In the genomic region with DNA sequence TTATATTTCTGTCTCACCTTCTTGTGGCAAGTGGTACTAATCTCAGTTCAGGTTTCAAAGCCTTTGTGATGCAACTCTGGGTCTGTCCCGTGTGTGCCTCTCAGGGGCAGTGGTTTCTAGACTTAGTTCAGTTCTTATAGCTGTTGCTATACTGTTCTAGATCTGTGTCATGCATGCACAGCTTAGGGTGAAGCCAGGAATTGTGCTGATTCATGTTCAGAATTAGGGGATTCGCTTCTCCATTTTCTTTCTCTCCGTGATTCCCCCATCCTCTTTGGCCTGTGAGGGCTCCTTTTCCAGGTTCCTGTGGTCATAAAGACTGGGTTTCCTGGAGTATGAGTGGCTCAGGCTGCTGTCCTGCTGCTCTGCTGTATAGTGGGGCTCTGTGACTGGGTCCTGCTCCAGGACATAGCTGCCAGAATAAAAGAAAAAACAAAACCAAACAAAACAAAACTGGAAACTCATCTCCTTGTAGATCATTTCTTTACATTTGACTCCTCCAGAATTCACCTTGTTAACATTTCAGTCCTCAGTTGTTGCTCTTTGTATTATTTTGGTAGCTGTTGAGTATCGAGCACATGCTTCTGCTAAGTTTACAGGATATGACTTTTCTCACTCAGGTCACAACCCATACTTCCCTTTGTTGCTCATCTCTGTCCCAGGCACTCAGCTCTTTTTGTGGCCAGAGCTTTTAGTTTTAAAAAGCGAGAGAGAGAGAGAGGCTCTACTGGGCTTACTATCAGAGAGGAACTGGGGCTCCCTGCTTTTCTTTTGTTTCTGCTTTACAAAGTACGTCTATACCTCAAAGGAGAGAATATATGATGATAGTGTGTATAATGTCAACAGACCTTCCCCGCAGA, we compare ENCODE assay signal across 1 cellular context.
A peak's percentile ranks its signal among the peaks of the same experiment; 100 is the strongest.
TF ChIP-seq lines count a peak whose summit lies in the region.

No MANE protein-coding gene starts in this region.

TF ChIP-seq in GM12878, 131 proteins besides CTCF, POLR2A, EP300 and RAD21 (continued from another document and continues in another):
- TF ChIP-seq, protein P1, sequence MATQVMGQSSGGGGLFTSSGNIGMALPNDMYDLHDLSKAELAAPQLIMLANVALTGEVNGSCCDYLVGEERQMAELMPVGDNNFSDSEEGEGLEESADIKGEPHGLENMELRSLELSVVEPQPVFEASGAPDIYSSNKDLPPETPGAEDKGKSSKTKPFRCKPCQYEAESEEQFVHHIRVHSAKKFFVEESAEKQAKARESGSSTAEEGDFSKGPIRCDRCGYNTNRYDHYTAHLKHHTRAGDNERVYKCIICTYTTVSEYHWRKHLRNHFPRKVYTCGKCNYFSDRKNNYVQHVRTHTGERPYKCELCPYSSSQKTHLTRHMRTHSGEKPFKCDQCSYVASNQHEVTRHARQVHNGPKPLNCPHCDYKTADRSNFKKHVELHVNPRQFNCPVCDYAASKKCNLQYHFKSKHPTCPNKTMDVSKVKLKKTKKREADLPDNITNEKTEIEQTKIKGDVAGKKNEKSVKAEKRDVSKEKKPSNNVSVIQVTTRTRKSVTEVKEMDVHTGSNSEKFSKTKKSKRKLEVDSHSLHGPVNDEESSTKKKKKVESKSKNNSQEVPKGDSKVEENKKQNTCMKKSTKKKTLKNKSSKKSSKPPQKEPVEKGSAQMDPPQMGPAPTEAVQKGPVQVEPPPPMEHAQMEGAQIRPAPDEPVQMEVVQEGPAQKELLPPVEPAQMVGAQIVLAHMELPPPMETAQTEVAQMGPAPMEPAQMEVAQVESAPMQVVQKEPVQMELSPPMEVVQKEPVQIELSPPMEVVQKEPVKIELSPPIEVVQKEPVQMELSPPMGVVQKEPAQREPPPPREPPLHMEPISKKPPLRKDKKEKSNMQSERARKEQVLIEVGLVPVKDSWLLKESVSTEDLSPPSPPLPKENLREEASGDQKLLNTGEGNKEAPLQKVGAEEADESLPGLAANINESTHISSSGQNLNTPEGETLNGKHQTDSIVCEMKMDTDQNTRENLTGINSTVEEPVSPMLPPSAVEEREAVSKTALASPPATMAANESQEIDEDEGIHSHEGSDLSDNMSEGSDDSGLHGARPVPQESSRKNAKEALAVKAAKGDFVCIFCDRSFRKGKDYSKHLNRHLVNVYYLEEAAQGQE (IDR thresholded peaks at IDR 0.05; ENCODE audit: low read depth, low read length): no peak
- TF ChIP-seq ASH2L (IDR thresholded peaks at IDR 0.05; ENCODE audit: borderline replicate concordance, low read depth) (no peak; the same call in 1 of the 2 replicates), ZBED1 (IDR thresholded peaks at IDR 0.05; ENCODE audit: borderline replicate concordance) (peak; percentile 79; the same call in 1 of the 2 replicates), EZH2 (IDR thresholded peaks at IDR 0.05; ENCODE audit: borderline replicate concordance, control insufficient read depth, low read depth, low read length) (no peak), NFXL1 (IDR thresholded peaks at IDR 0.05; ENCODE audit: borderline replicate concordance) (no peak), CBX3 (IDR thresholded peaks at IDR 0.05; ENCODE audit: borderline replicate concordance, low read depth) (no peak), BMI1 (IDR thresholded peaks at IDR 0.05; ENCODE audit: borderline replicate concordance) (no peak; the same call in 1 of the 2 replicates), TBL1XR1 (IDR thresholded peaks at IDR 0.05; ENCODE audit: low read depth, low read length) (peak; percentile 75), CBX5 (IDR thresholded peaks at IDR 0.05; ENCODE audit: low read depth) (peak; percentile 30), GABPA (IDR thresholded peaks at IDR 0.05; ENCODE audit: low read depth) (peak; percentile 61), SREBF1 (IDR thresholded peaks at IDR 0.05; ENCODE audit: low read length) (no peak), RCOR1 (conservative IDR thresholded peaks at IDR 0.05; ENCODE audit: low read depth, low read length) (0 out of 2 replicates have a peak, but pooled peaks have one; percentile 58), MEF2B (IDR thresholded peaks at IDR 0.05; ENCODE audit: partially characterized antibody, poor library complexity, severe bottlenecking) (peak; percentile 76), ETV6 (conservative IDR thresholded peaks at IDR 0.05 in 1 of 2, IDR thresholded peaks at IDR 0.05 in 1 of 2; ENCODE audit: borderline replicate concordance in 1 of 2, low read depth in 1 of 2) (peak in 1 of 2 experiments; percentile 70; a peak in 2 of 4 replicates), RELA (IDR thresholded peaks at IDR 0.05; ENCODE audit: borderline replicate concordance, partially characterized antibody) (no peak), MTA2 (IDR thresholded peaks at IDR 0.05; ENCODE audit: low read depth) (peak; percentile 72), ZZZ3 (IDR thresholded peaks at IDR 0.05; ENCODE audit: control insufficient read depth, insufficient read length, low read depth) (no peak), SUZ12 (IDR thresholded peaks at IDR 0.05; ENCODE audit: unreplicated experiment) (no peak), ZSCAN29 (IDR thresholded peaks at IDR 0.05) (no peak), POLR2AphosphoS5 (IDR thresholded peaks at IDR 0.05; ENCODE audit: low read length) (peak; percentile 77), JUNB (IDR thresholded peaks at IDR 0.05) (peak; percentile 76), KAT2A (conservative IDR thresholded peaks at IDR 0.05; ENCODE audit: control insufficient read depth, low read depth, low read length) (no peak), FOXK2 (IDR thresholded peaks at IDR 0.05) (peak; percentile 30; the same call in 1 of the 2 replicates), IKZF1 (conservative IDR thresholded peaks at IDR 0.05) (peak; percentile 83), TCF3 (IDR thresholded peaks at IDR 0.05; ENCODE audit: borderline replicate concordance, insufficient read depth, low read depth, low read length) (peak; percentile 55; the same call in 1 of the 2 replicates)
- TF ChIP-seq, protein P2, sequence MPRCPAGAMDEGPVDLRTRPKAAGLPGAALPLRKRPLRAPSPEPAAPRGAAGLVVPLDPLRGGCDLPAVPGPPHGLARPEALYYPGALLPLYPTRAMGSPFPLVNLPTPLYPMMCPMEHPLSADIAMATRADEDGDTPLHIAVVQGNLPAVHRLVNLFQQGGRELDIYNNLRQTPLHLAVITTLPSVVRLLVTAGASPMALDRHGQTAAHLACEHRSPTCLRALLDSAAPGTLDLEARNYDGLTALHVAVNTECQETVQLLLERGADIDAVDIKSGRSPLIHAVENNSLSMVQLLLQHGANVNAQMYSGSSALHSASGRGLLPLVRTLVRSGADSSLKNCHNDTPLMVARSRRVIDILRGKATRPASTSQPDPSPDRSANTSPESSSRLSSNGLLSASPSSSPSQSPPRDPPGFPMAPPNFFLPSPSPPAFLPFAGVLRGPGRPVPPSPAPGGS (IDR thresholded peaks at IDR 0.05; ENCODE audit: borderline replicate concordance, insufficient read depth, low read depth, low read length, poor library complexity, severe bottlenecking): peak; percentile 82
- TF ChIP-seq, protein P3, sequence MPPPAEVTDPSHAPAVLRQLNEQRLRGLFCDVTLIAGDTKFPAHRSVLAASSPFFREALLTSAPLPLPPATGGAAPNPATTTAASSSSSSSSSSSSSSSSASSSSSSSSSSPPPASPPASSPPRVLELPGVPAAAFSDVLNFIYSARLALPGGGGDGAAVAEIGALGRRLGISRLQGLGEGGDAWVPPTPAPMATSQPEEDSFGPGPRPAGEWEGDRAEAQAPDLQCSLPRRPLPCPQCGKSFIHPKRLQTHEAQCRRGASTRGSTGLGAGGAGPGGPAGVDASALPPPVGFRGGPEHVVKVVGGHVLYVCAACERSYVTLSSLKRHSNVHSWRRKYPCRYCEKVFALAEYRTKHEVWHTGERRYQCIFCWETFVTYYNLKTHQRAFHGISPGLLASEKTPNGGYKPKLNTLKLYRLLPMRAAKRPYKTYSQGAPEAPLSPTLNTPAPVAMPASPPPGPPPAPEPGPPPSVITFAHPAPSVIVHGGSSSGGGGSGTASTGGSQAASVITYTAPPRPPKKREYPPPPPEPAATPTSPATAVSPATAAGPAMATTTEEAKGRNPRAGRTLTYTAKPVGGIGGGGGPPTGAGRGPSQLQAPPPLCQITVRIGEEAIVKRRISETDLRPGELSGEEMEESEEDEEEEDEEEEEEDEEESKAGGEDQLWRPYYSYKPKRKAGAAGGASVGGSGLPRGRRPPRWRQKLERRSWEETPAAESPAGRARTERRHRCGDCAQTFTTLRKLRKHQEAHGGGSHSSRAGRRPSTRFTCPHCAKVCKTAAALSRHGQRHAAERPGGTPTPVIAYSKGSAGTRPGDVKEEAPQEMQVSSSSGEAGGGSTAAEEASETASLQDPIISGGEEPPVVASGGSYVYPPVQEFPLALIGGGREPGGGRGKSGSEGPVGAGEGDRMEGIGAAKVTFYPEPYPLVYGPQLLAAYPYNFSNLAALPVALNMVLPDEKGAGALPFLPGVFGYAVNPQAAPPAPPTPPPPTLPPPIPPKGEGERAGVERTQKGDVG (CRISPR knock-in tag; IDR thresholded peaks at IDR 0.05): no peak
- TF ChIP-seq, protein P4, sequence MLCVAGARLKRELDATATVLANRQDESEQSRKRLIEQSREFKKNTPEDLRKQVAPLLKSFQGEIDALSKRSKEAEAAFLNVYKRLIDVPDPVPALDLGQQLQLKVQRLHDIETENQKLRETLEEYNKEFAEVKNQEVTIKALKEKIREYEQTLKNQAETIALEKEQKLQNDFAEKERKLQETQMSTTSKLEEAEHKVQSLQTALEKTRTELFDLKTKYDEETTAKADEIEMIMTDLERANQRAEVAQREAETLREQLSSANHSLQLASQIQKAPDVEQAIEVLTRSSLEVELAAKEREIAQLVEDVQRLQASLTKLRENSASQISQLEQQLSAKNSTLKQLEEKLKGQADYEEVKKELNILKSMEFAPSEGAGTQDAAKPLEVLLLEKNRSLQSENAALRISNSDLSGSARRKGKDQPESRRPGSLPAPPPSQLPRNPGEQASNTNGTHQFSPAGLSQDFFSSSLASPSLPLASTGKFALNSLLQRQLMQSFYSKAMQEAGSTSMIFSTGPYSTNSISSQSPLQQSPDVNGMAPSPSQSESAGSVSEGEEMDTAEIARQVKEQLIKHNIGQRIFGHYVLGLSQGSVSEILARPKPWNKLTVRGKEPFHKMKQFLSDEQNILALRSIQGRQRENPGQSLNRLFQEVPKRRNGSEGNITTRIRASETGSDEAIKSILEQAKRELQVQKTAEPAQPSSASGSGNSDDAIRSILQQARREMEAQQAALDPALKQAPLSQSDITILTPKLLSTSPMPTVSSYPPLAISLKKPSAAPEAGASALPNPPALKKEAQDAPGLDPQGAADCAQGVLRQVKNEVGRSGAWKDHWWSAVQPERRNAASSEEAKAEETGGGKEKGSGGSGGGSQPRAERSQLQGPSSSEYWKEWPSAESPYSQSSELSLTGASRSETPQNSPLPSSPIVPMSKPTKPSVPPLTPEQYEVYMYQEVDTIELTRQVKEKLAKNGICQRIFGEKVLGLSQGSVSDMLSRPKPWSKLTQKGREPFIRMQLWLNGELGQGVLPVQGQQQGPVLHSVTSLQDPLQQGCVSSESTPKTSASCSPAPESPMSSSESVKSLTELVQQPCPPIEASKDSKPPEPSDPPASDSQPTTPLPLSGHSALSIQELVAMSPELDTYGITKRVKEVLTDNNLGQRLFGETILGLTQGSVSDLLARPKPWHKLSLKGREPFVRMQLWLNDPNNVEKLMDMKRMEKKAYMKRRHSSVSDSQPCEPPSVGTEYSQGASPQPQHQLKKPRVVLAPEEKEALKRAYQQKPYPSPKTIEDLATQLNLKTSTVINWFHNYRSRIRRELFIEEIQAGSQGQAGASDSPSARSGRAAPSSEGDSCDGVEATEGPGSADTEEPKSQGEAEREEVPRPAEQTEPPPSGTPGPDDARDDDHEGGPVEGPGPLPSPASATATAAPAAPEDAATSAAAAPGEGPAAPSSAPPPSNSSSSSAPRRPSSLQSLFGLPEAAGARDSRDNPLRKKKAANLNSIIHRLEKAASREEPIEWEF (IDR thresholded peaks at IDR 0.05; ENCODE audit: insufficient replicate concordance, low read depth, low read length): no peak
- TF ChIP-seq, protein P5, sequence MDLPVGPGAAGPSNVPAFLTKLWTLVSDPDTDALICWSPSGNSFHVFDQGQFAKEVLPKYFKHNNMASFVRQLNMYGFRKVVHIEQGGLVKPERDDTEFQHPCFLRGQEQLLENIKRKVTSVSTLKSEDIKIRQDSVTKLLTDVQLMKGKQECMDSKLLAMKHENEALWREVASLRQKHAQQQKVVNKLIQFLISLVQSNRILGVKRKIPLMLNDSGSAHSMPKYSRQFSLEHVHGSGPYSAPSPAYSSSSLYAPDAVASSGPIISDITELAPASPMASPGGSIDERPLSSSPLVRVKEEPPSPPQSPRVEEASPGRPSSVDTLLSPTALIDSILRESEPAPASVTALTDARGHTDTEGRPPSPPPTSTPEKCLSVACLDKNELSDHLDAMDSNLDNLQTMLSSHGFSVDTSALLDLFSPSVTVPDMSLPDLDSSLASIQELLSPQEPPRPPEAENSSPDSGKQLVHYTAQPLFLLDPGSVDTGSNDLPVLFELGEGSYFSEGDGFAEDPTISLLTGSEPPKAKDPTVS (IDR thresholded peaks at IDR 0.05; ENCODE audit: low read depth, low read length): no peak
- TF ChIP-seq, protein P6, sequence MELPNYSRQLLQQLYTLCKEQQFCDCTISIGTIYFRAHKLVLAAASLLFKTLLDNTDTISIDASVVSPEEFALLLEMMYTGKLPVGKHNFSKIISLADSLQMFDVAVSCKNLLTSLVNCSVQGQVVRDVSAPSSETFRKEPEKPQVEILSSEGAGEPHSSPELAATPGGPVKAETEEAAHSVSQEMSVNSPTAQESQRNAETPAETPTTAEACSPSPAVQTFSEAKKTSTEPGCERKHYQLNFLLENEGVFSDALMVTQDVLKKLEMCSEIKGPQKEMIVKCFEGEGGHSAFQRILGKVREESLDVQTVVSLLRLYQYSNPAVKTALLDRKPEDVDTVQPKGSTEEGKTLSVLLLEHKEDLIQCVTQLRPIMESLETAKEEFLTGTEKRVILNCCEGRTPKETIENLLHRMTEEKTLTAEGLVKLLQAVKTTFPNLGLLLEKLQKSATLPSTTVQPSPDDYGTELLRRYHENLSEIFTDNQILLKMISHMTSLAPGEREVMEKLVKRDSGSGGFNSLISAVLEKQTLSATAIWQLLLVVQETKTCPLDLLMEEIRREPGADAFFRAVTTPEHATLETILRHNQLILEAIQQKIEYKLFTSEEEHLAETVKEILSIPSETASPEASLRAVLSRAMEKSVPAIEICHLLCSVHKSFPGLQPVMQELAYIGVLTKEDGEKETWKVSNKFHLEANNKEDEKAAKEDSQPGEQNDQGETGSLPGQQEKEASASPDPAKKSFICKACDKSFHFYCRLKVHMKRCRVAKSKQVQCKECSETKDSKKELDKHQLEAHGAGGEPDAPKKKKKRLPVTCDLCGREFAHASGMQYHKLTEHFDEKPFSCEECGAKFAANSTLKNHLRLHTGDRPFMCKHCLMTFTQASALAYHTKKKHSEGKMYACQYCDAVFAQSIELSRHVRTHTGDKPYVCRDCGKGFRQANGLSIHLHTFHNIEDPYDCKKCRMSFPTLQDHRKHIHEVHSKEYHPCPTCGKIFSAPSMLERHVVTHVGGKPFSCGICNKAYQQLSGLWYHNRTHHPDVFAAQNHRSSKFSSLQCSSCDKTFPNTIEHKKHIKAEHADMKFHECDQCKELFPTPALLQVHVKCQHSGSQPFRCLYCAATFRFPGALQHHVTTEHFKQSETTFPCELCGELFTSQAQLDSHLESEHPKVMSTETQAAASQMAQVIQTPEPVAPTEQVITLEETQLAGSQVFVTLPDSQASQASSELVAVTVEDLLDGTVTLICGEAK (IDR thresholded peaks at IDR 0.05; ENCODE audit: borderline replicate concordance): no peak
- TF ChIP-seq, protein P7, sequence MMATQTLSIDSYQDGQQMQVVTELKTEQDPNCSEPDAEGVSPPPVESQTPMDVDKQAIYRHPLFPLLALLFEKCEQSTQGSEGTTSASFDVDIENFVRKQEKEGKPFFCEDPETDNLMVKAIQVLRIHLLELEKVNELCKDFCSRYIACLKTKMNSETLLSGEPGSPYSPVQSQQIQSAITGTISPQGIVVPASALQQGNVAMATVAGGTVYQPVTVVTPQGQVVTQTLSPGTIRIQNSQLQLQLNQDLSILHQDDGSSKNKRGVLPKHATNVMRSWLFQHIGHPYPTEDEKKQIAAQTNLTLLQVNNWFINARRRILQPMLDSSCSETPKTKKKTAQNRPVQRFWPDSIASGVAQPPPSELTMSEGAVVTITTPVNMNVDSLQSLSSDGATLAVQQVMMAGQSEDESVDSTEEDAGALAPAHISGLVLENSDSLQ (IDR thresholded peaks at IDR 0.05): 0 out of 2 replicates have a peak, but pooled peaks have one; percentile 5
